Comparison of ENCODE assay signal across 14 cellular contexts in the genomic region with DNA sequence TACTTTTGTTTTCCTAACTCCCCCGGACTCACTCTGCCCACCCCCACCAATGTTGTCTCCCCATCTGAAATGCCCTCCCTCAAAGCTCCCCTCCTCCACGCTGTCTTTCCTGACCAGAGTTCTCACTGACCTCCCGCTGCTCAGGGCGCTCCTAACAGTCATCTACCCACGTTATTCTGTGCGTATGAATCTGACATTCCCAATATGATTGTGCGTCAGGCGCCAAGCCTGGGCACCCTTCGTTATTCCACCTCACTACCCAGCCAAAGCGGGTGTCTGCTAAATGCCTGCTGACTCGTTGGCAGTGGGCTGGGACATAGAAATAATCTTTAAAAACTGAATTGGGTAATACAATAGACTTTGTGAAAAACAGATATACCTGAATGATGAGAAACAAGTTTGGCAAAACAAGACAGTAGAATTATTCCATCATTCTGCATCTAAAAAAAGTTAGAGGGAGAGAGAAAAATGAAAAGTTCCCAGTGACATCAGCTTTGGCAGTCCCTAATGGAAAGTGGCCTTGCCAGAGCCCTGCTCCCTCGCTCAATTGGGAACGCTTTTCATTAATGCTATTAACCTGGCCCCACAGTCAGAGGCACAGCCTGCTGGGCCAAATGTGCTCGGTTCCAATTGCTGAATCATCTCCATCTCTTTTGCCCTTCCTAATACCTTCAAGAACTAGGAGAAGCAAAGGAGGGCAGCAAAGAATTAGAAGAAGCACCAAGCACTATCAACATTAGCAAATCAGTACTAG.
A peak's percentile ranks its signal among the peaks of the same experiment; 100 is the strongest.
DNase-seq lines count a peak whose midpoint lies in the region; ATAC-seq, FAIRE-seq and TF ChIP-seq lines count a peak whose summit lies in the region.
"Had no signal": no experiment of that assay in that cellular context is flagged by ENCODE, and none has a peak within 500 bp of the region (broad histone marks: within the 10 kb centered on the region; RNA-seq: fewer than 3 reads in every experiment).

No MANE protein-coding gene starts in this region.

- peak overlapping the region; percentile 27 to 76 (median 47) for H3K27ac ChIP-seq in thyroid gland

- no peak for FAIRE-seq in frontal cortex (lab: Jason Lieb, UNC)
- FAIRE-seq: endometrium had no signal

- H3K27me3 ChIP-seq in thyroid gland = no peaks in the 10 kb centered on the region

- no peaks in the 10 kb centered on the region for H3K36me3 ChIP-seq in thyroid gland

- intact Hi-C loops in thyroid gland (cut with DNase I) = no loop called here

- H3K36me3 Mint-ChIP-seq in nephron progenitor cell (ENCODE audit: low read depth) = peaks cover 2% of the 10 kb centered on the region
- no peaks in the 10 kb centered on the region for H3K36me3 Mint-ChIP-seq in immature natural killer cell
- H3K36me3 Mint-ChIP-seq: CD8-positive, alpha-beta T cell had no signal

- H3K27me3 Mint-ChIP-seq in nephron progenitor cell (ENCODE audit: low read depth, poor library complexity) (no peaks in the 10 kb centered on the region), immature natural killer cell (ENCODE audit: low read depth in 3 of 3) (peaks cover 2 to 6% (median 2%) of the 10 kb centered on the region in 3 donors)

- no peak overlapping the region for H3K4me3 ChIP-seq in thyroid gland (replicated peaks in 1 of 3)

- no peak overlapping the region for H3K4me3 Mint-ChIP-seq in nephron progenitor cell
- no peak overlapping the region for H3K4me3 Mint-ChIP-seq in immature natural killer cell
- H3K4me3 Mint-ChIP-seq: CD8-positive, alpha-beta T cell; naive B cell had no signal

- ATAC-seq in HG03442 (IDR thresholded peaks at IDR 0.05; ENCODE audit: unreplicated experiment) (no peak), HG02642 (IDR thresholded peaks at IDR 0.05; ENCODE audit: poor library complexity, unreplicated experiment) (no peak)
- ATAC-seq: CD8-positive, alpha-beta T cell had no signal

- H3K4me1 Mint-ChIP-seq in nephron progenitor cell = peaks cover 46% of the 10 kb centered on the region
- H3K4me1 Mint-ChIP-seq in immature natural killer cell = peaks cover 0 to 5% of the 10 kb centered on the region in 2 donors
- H3K4me1 Mint-ChIP-seq: naive B cell had no signal

- H3K27ac Mint-ChIP-seq in nephron progenitor cell = peak overlapping the region; percentile 89
- no peak overlapping the region for H3K27ac Mint-ChIP-seq in immature natural killer cell
- H3K27ac Mint-ChIP-seq: CD8-positive, alpha-beta T cell had no signal

- DNase-seq in NCI-H446 treated with DMSO at 0.1 percent for 48 hours (lab: John Stamatoyannopoulos, UW) = peak; percentile 95
- DNase-seq in fibroblast of gingiva (ENCODE audit: low read depth) = peak; percentile 82
- no peak for DNase-seq in nephron progenitor cell
- peak in 1 of 2 donors; percentile 8 for DNase-seq in thyroid gland
- no peak for DNase-seq in immature natural killer cell
- no peak for DNase-seq in frontal cortex (ENCODE audit: low spot score in 2 of 2)
- DNase-seq: activated CD4-positive, CD25-positive, alpha-beta regulatory T cell; activated T-cell treated with anti-CD3 and anti-CD28 coated beads, Interleukin-2, amount 50 U/mL, for 1 hour; CD8-positive, alpha-beta T cell; naive B cell; stimulated activated CD4-positive, alpha-beta T cell treated with anti-CD3 and anti-CD28 coated beads, Interleukin-12 subunit alpha, Interleukin-12 subunit beta, amount 100 ng/mL, for 4 hours had no signal

- TF ChIP-seq CTCF in nephron progenitor cell (IDR thresholded peaks at IDR 0.05) = no peak
- no peak for TF ChIP-seq CTCF in thyroid gland (IDR thresholded peaks at IDR 0.05)

- H3K9me3 Mint-ChIP-seq in nephron progenitor cell = peaks cover 5% of the 10 kb centered on the region
- H3K9me3 Mint-ChIP-seq in immature natural killer cell = no peaks in the 10 kb centered on the region
- H3K9me3 Mint-ChIP-seq: CD8-positive, alpha-beta T cell had no signal

- 75 to 81% methylated on average over 14 of the region's 14 CpGs for WGBS in thyroid gland, 2 donors

- peaks cover 0 to 8% of the 10 kb centered on the region in 2 donors for H3K4me1 ChIP-seq in thyroid gland

- no peaks in the 10 kb centered on the region for H3K9me3 ChIP-seq in thyroid gland

- no peak for TF ChIP-seq POLR2A in thyroid gland (IDR thresholded peaks at IDR 0.05)

Comparison
In these comparisons a context has a peak if more than half of its experiments do, and no peak if none do; other contexts are left out.
1. DNase-seq: peak in NCI-H446 treated with DMSO at 0.1 percent for 48 hours (single experiment) and fibroblast of gingiva (single experiment); none in nephron progenitor cell (single experiment), immature natural killer cell (0 of 3) and frontal cortex (0 of 2).